8 cellular contexts compared by ENCODE assay signal in genomic region chr4:141158219-141158618, GRCh38. TPM values are rescaled to one million over a fixed set of nuclear protein-coding genes. Genes with fewer than 3 reads are reported as not detected.
DNase-seq lines count a peak whose midpoint lies in the region; ATAC-seq, FAIRE-seq and TF ChIP-seq lines count a peak whose summit lies in the region.

No MANE protein-coding gene starts in this region.

- peak; percentile 42 for DNase-seq in SKM-1 treated with dmso at 0.1 percent for 144 hours (lab: John Stamatoyannopoulos, UW; ENCODE audit: unreplicated experiment)
- no peak for DNase-seq in SKM-1 (lab: John Stamatoyannopoulos, UW; ENCODE audit: unreplicated experiment)
- DNase-seq in NCI-H460 (ENCODE audit: extremely low read depth, low read depth), result peak; percentile 31
- no peak for DNase-seq in dorsolateral prefrontal cortex
- DNase-seq in pancreas, result no peak
- DNase-seq in effector memory CD4-positive, alpha-beta T cell, result no peak
- no peak for DNase-seq in NCI-H128 (lab: John Stamatoyannopoulos, UW; ENCODE audit: unreplicated experiment)

- intact Hi-C loops in dorsolateral prefrontal cortex (cut with DNase I), result no loop called here
- intact Hi-C loops in pancreas (cut with DNase I), result no loop called here

- H3K4me1 ChIP-seq in pancreas, result no peaks in the 10 kb centered on the region
- no peaks in the 10 kb centered on the region for H3K4me1 ChIP-seq in effector memory CD4-positive, alpha-beta T cell (ENCODE audit: control insufficient read depth, insufficient read depth, low read length, poor library complexity, severe bottlenecking)

- ATAC-seq in pancreas (peak in 3 of 4 donors; percentile 60 to 75 (median 65)), HG03520 (IDR thresholded peaks at IDR 0.05; ENCODE audit: unreplicated experiment) (no peak)

- no peak overlapping the region for H3K27ac ChIP-seq in dorsolateral prefrontal cortex
- no peak overlapping the region for H3K27ac ChIP-seq in pancreas
- no peak overlapping the region for H3K27ac ChIP-seq in effector memory CD4-positive, alpha-beta T cell (ENCODE audit: insufficient read depth, low read length, poor library complexity, severe bottlenecking)

- no peaks in the 10 kb centered on the region for H3K36me3 ChIP-seq in pancreas
- no peaks in the 10 kb centered on the region for H3K36me3 ChIP-seq in effector memory CD4-positive, alpha-beta T cell (ENCODE audit: control insufficient read depth, insufficient read depth, low read length)

- H3K9me3 ChIP-seq in pancreas, result no peaks in the 10 kb centered on the region
- H3K9me3 ChIP-seq in effector memory CD4-positive, alpha-beta T cell (ENCODE audit: control insufficient read depth, low read length), result no peaks in the 10 kb centered on the region

- TF ChIP-seq CTCF in dorsolateral prefrontal cortex (IDR thresholded peaks at IDR 0.05 in 54 of 56, conservative IDR thresholded peaks at IDR 0.05 in 2 of 56; ENCODE audit: low read depth in 1 of 56, partially characterized antibody in 56 of 56), result peak; percentile 30 to 80 (median 66)
- TF ChIP-seq CTCF in pancreas (IDR thresholded peaks at IDR 0.05), result peak in 3 of 4 donors; percentile 33 to 42 (median 40)

- peaks cover 0 to 8% (median 0%) of the 10 kb centered on the region in 45 donors for H3K27me3 ChIP-seq in dorsolateral prefrontal cortex
- no peaks in the 10 kb centered on the region for H3K27me3 ChIP-seq in pancreas
- H3K27me3 ChIP-seq in effector memory CD4-positive, alpha-beta T cell (replicated peaks; ENCODE audit: control insufficient read depth, insufficient read depth, low read length, poor library complexity, severe bottlenecking), result no peaks in the 10 kb centered on the region

- FAIRE-seq in pancreas (lab: Jason Lieb, UNC), result peak; percentile 92

- H3K4me3 ChIP-seq in dorsolateral prefrontal cortex (no peak overlapping the region), pancreas (no peak overlapping the region)
- H3K4me3 ChIP-seq in effector memory CD4-positive, alpha-beta T cell (ENCODE audit: insufficient read depth, low read depth, low read length, poor library complexity, severe bottlenecking), result no peak overlapping the region

RNA-seq across cellular contexts. Expression of gene RNF150, which starts 24.9 kb away (rescaled TPM):
- total RNA-seq in NCI-H460 (2014; rRNA removed; shearing (Covaris generic)), result 0.35 and 0.40 TPM in 2 replicates
- 0.06 TPM in 2 replicates for polyA plus RNA-seq in NCI-H460 (2014; cell fraction: nucleus; rRNA removed)
- 10 to 100 TPM; 11.8 to 47.7 (median 28.5) TPM for total RNA-seq in dorsolateral prefrontal cortex
- total RNA-seq in pancreas, result 1 to 10 TPM; 1.6 to 4.1 (median 2.5) TPM
- polyA plus RNA-seq in pancreas, result 1 to 10 TPM in 1 of 2 donors, under 1 TPM in 1; 0.53 to 3.0 TPM

Comparison
In these comparisons a context has a peak if more than half of its experiments do, and no peak if none do; other contexts are left out.
1. DNase-seq: peak in SKM-1 treated with dmso at 0.1 percent for 144 hours (single experiment) and NCI-H460 (single experiment); none in SKM-1 (single experiment), dorsolateral prefrontal cortex (0 of 10), pancreas (0 of 6), effector memory CD4-positive, alpha-beta T cell (0 of 3) and NCI-H128 (single experiment).